ENCODE assay signal across 7 cellular contexts in genomic region chr6:158232445-158233213, GRCh38.
A peak's percentile ranks its signal among the peaks of the same experiment; 100 is the strongest.
DNase-seq lines count a peak whose midpoint lies in the region; ATAC-seq and TF ChIP-seq lines count a peak whose summit lies in the region.

No MANE protein-coding gene starts in this region.

- ATAC-seq in GM18907 (IDR thresholded peaks at IDR 0.05; ENCODE audit: unreplicated experiment): peak; percentile 34
- ATAC-seq in HG03066 (IDR thresholded peaks at IDR 0.05; ENCODE audit: low read depth, unreplicated experiment): peak; percentile 30
- ATAC-seq in right lobe of liver: peak; percentile 72 to 80 (median 76)

- no peaks in the 10 kb centered on the region for H3K27me3 ChIP-seq in duodenal mucosa (ENCODE audit: control insufficient read depth in 1 of 2, insufficient read depth in 2 of 2, low read length in 2 of 2)
- H3K27me3 ChIP-seq in right lobe of liver: no peaks in the 10 kb centered on the region

- 0% methylated on average over 18 of the region's 59 CpGs for WGBS in right lobe of liver (ENCODE audit: insufficient coverage, low coverage, low lambda C conversion rate, missing lambda C conversion rate)

- H3K36me3 ChIP-seq in duodenal mucosa (ENCODE audit: control insufficient read depth in 1 of 2, insufficient read depth in 2 of 2, low read length in 2 of 2) (no peaks in the 10 kb centered on the region), right lobe of liver (no peaks in the 10 kb centered on the region)

- peak overlapping the region; percentile 38 to 58 for H3K9ac ChIP-seq in duodenal mucosa (ENCODE audit: low read depth in 1 of 2, low read length in 2 of 2)

- TF ChIP-seq CTCF in right lobe of liver (IDR thresholded peaks at IDR 0.05): no peak

- peak; percentile 32 for DNase-seq in NCI-H510A treated with DMSO at 0.1 percent for 48 hours (lab: John Stamatoyannopoulos, UW)
- DNase-seq in activated CD4-positive, alpha-beta T cell treated with anti-CD3 and anti-CD28 coated beads, Interleukin-2, amount 50 U/mL, for 24 hours (ENCODE audit: low read depth in 1 of 2, low spot score in 1 of 2): peak; percentile 16 to 22
- DNase-seq in right lobe of liver: peak; percentile 66 to 75 (median 67)
- peak; percentile 40 for DNase-seq in stimulated activated CD4-positive, alpha-beta T cell treated with anti-CD3 and anti-CD28 coated beads, Interleukin-4, amount 100 ng/mL, for 24 hours

- peaks cover 17% of the 10 kb centered on the region in 2 donors for H3K4me1 ChIP-seq in duodenal mucosa (ENCODE audit: control insufficient read depth in 1 of 2, insufficient read depth in 2 of 2, low read length in 2 of 2)
- peaks cover 0 to 16% (median 1%) of the 10 kb centered on the region in 4 donors for H3K4me1 ChIP-seq in right lobe of liver

- H3K4me3 ChIP-seq in duodenal mucosa (ENCODE audit: low read depth in 1 of 2, low read length in 2 of 2): peak overlapping the region; percentile 65 to 73
- peak overlapping the region; percentile 62 to 74 (median 73) for H3K4me3 ChIP-seq in right lobe of liver

- TF ChIP-seq POLR2A in right lobe of liver (IDR thresholded peaks at IDR 0.05): peak; percentile 21

- H3K9me3 ChIP-seq in duodenal mucosa (ENCODE audit: control insufficient read depth in 1 of 2, low read length in 2 of 2): no peaks in the 10 kb centered on the region
- H3K9me3 ChIP-seq in right lobe of liver: no peaks in the 10 kb centered on the region

- H3K27ac ChIP-seq in duodenal mucosa (ENCODE audit: low read depth, low read length): peak overlapping the region; percentile 25
- H3K27ac ChIP-seq in right lobe of liver: peak overlapping the region in 2 of 3 donors; percentile 46 to 86

- intact Hi-C loops in right lobe of liver (cut with DNase I): no loop called here

Comparison
In these comparisons a context has a peak if more than half of its experiments do, and no peak if none do; other contexts are left out.
1. Peak in every context shown above with its lines: DNase-seq, ATAC-seq, H3K4me3 ChIP-seq and H3K27ac ChIP-seq.